25 cellular contexts compared by ENCODE assay signal in genomic region chr13:75801388-75801787, GRCh38.
"Had no signal": no experiment of that assay in that cellular context is flagged by ENCODE, and none has a peak within 500 bp of the region (broad histone marks: within the 10 kb centered on the region; RNA-seq: fewer than 3 reads in every experiment).

No MANE protein-coding gene starts in this region.

- H3K27ac Mint-ChIP-seq: activated CD4-positive, alpha-beta T cell treated with anti-CD3 and anti-CD28 coated beads, Interleukin-2, amount 10 ng/mL, durations not matched to agents 24 days and 14 days; activated naive CD4-positive, alpha-beta T cell treated with anti-CD3 and anti-CD28 coated beads, Interleukin-2, amount 10 ng/mL, durations not matched to agents 7 days and 5 days; activated naive CD8-positive, alpha-beta T cell treated with anti-CD3 and anti-CD28 coated beads, Interleukin-2, amount 50 U/mL, for 24 hours; neural progenitor cell; T-helper 2 cell treated with Interferon-gamma antibody and Interleukin-4, amounts not matched to agents 5 μg/mL and 100 μg/mL, for 36 hours had no signal

- H3K9me3 ChIP-seq: gastrocnemius medialis, ovary, transverse colon, uterus had no signal

- H3K4me3 Mint-ChIP-seq: activated CD4-positive, alpha-beta T cell treated with anti-CD3 and anti-CD28 coated beads, Interleukin-2, amount 10 ng/mL, durations not matched to agents 24 days and 14 days; activated CD8-positive, alpha-beta T cell treated with anti-CD3 and anti-CD28 coated beads for 36 hours; activated naive CD4-positive, alpha-beta T cell treated with anti-CD3 and anti-CD28 coated beads, Interleukin-2, amount 10 ng/mL, durations not matched to agents 7 days and 5 days; activated naive CD8-positive, alpha-beta T cell treated with anti-CD3 and anti-CD28 coated beads, Interleukin-2, amount 50 U/mL, for 24 hours; brain; neural progenitor cell had no signal

- H3K36me3 ChIP-seq: neural progenitor cell, ovary, uterus had no signal

- H3K27me3 ChIP-seq: gastrocnemius medialis, neural progenitor cell, ovary, transverse colon, uterus had no signal

- H3K27me3 Mint-ChIP-seq: activated CD4-positive, alpha-beta T cell treated with anti-CD3 and anti-CD28 coated beads, Interleukin-2, amount 10 ng/mL, durations not matched to agents 24 days and 14 days; activated CD8-positive, alpha-beta T cell treated with anti-CD3 and anti-CD28 coated beads for 36 hours; activated naive CD4-positive, alpha-beta T cell treated with anti-CD3 and anti-CD28 coated beads, Interleukin-2, amount 10 ng/mL, durations not matched to agents 7 days and 5 days; activated naive CD8-positive, alpha-beta T cell treated with anti-CD3 and anti-CD28 coated beads, Interleukin-2, amount 50 U/mL, for 24 hours; brain had no signal

- H3K4me1 ChIP-seq: uterus had no signal

- ATAC-seq: esophagus mucosa, gastrocnemius medialis, left lobe of liver, sciatic nerve had no signal

- H3K27ac ChIP-seq: coronary artery, neural progenitor cell, ovary, uterus had no signal

- H3K36me3 Mint-ChIP-seq: neural progenitor cell had no signal

- H3K9me3 Mint-ChIP-seq: activated CD4-positive, alpha-beta T cell treated with anti-CD3 and anti-CD28 coated beads, Interleukin-2, amount 10 ng/mL, durations not matched to agents 24 days and 14 days; activated CD8-positive, alpha-beta T cell treated with anti-CD3 and anti-CD28 coated beads for 36 hours; activated naive CD4-positive, alpha-beta T cell treated with anti-CD3 and anti-CD28 coated beads, Interleukin-2, amount 10 ng/mL, durations not matched to agents 7 days and 5 days; activated naive CD8-positive, alpha-beta T cell treated with anti-CD3 and anti-CD28 coated beads, Interleukin-2, amount 50 U/mL, for 24 hours; brain; neural progenitor cell; T-helper 2 cell treated with Interferon-gamma antibody and Interleukin-4, amounts not matched to agents 5 μg/mL and 100 μg/mL, for 36 hours had no signal

- H3K4me3 ChIP-seq: coronary artery, gastrocnemius medialis, neural progenitor cell, ovary, transverse colon, uterus had no signal

- DNase-seq: activated CD4-positive, alpha-beta T cell treated with anti-CD3 and anti-CD28 coated beads, Interleukin-2, amount 10 ng/mL, durations not matched to agents 24 days and 14 days; activated CD8-positive, alpha-beta T cell treated with anti-CD3 and anti-CD28 coated beads for 36 hours; activated effector memory CD4-positive, alpha-beta T cell treated with Interleukin-2 at 50 U/mL for 16 hours; activated naive CD4-positive, alpha-beta T cell treated with anti-CD3 and anti-CD28 coated beads, Interleukin-2, amount 10 ng/mL, durations not matched to agents 7 days and 5 days; activated naive CD8-positive, alpha-beta T cell treated with anti-CD3 and anti-CD28 coated beads, Interleukin-2, amount 50 U/mL, for 24 hours; activated T-cell treated with anti-CD3 and anti-CD28 coated beads, Interleukin-2, amount 50 U/mL, for 1 hour; anterior cingulate cortex; central memory CD4-positive, alpha-beta T cell; gastrocnemius medialis; head of caudate nucleus; kidney; mammary epithelial cell; midbrain; ovary; stimulated activated CD8-positive, alpha-beta memory T cell treated with anti-CD3 and anti-CD28 coated beads, Interleukin-4, amount 100 ng/mL, for 48 hours; stimulated activated naive CD4-positive, alpha-beta T cell treated with Interleukin-2 at 50 U/mL for 16 hours; transverse colon; uterus had no signal
